ENCODE assay signal across 1 cellular context in the genomic region with DNA sequence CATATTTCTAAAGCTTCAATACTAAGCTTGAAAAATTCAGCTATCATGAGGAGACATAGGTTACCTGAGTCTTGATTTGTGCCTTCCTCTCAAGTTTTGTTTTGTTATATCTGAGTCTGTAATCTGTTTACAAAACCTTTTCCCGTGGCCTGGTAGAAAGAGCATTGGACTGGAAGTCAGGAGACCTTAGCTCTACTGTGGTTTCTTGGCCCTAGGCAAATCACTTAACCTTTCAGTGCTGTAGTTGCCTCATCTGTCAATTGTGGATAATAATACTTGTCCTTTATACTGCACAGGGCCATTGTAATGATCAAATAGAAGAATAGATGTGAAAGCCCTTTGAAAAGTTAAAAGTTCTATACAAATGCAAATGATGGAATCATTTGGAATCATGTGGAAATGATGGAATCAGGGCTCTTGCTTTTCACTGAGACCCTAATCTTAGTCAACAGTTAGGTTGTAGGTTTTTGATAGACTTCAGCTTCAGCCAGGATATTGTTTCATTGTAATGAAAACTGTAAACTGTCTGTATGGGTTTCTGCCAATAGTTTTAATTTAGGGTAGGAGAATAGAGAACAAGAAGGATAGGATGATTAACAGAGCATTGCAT.
TF ChIP-seq lines count a peak whose summit lies in the region.

No MANE protein-coding gene starts in this region.

TF ChIP-seq in WTC11, 78 proteins besides CTCF, POLR2A, EP300 and RAD21 (continued from another document):
- TF ChIP-seq, protein P1, sequence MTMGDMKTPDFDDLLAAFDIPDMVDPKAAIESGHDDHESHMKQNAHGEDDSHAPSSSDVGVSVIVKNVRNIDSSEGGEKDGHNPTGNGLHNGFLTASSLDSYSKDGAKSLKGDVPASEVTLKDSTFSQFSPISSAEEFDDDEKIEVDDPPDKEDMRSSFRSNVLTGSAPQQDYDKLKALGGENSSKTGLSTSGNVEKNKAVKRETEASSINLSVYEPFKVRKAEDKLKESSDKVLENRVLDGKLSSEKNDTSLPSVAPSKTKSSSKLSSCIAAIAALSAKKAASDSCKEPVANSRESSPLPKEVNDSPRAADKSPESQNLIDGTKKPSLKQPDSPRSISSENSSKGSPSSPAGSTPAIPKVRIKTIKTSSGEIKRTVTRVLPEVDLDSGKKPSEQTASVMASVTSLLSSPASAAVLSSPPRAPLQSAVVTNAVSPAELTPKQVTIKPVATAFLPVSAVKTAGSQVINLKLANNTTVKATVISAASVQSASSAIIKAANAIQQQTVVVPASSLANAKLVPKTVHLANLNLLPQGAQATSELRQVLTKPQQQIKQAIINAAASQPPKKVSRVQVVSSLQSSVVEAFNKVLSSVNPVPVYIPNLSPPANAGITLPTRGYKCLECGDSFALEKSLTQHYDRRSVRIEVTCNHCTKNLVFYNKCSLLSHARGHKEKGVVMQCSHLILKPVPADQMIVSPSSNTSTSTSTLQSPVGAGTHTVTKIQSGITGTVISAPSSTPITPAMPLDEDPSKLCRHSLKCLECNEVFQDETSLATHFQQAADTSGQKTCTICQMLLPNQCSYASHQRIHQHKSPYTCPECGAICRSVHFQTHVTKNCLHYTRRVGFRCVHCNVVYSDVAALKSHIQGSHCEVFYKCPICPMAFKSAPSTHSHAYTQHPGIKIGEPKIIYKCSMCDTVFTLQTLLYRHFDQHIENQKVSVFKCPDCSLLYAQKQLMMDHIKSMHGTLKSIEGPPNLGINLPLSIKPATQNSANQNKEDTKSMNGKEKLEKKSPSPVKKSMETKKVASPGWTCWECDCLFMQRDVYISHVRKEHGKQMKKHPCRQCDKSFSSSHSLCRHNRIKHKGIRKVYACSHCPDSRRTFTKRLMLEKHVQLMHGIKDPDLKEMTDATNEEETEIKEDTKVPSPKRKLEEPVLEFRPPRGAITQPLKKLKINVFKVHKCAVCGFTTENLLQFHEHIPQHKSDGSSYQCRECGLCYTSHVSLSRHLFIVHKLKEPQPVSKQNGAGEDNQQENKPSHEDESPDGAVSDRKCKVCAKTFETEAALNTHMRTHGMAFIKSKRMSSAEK (CRISPR knock-in tag; IDR thresholded peaks at IDR 0.05; ENCODE audit: borderline replicate concordance) = no peak
- TF ChIP-seq ZNF671 (CRISPR knock-in tag; IDR thresholded peaks at IDR 0.05) (no peak), ZBTB21 (CRISPR knock-in tag; IDR thresholded peaks at IDR 0.05; ENCODE audit: borderline replicate concordance) (no peak), JUN (CRISPR knock-in tag; IDR thresholded peaks at IDR 0.05) (no peak), TEAD4 (CRISPR knock-in tag; IDR thresholded peaks at IDR 0.05) (no peak), EMX1 (CRISPR knock-in tag; IDR thresholded peaks at IDR 0.05) (no peak), NFATC4 (CRISPR knock-in tag; IDR thresholded peaks at IDR 0.05) (no peak)
- TF ChIP-seq, protein P2, sequence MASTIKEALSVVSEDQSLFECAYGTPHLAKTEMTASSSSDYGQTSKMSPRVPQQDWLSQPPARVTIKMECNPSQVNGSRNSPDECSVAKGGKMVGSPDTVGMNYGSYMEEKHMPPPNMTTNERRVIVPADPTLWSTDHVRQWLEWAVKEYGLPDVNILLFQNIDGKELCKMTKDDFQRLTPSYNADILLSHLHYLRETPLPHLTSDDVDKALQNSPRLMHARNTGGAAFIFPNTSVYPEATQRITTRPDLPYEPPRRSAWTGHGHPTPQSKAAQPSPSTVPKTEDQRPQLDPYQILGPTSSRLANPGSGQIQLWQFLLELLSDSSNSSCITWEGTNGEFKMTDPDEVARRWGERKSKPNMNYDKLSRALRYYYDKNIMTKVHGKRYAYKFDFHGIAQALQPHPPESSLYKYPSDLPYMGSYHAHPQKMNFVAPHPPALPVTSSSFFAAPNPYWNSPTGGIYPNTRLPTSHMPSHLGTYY (CRISPR knock-in tag; IDR thresholded peaks at IDR 0.05) = no peak
- TF ChIP-seq, protein P3, sequence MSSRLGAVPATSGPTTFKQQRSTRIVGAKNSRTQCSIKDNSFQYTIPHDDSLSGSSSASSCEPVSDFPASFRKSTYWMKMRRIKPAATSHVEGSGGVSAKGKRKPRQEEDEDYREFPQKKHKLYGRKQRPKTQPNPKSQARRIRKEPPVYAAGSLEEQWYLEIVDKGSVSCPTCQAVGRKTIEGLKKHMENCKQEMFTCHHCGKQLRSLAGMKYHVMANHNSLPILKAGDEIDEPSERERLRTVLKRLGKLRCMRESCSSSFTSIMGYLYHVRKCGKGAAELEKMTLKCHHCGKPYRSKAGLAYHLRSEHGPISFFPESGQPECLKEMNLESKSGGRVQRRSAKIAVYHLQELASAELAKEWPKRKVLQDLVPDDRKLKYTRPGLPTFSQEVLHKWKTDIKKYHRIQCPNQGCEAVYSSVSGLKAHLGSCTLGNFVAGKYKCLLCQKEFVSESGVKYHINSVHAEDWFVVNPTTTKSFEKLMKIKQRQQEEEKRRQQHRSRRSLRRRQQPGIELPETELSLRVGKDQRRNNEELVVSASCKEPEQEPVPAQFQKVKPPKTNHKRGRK (CRISPR knock-in tag; IDR thresholded peaks at IDR 0.05; ENCODE audit: borderline replicate concordance) = no peak
- TF ChIP-seq, protein P4, sequence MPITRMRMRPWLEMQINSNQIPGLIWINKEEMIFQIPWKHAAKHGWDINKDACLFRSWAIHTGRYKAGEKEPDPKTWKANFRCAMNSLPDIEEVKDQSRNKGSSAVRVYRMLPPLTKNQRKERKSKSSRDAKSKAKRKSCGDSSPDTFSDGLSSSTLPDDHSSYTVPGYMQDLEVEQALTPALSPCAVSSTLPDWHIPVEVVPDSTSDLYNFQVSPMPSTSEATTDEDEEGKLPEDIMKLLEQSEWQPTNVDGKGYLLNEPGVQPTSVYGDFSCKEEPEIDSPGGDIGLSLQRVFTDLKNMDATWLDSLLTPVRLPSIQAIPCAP (CRISPR knock-in tag; IDR thresholded peaks at IDR 0.05) = no peak
- TF ChIP-seq, protein P5, sequence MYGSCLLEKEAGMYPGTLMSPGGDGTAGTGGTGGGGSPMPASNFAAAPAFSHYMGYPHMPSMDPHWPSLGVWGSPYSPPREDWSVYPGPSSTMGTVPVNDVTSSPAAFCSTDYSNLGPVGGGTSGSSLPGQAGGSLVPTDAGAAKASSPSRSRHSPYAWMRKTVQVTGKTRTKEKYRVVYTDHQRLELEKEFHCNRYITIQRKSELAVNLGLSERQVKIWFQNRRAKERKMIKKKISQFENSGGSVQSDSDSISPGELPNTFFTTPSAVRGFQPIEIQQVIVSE (CRISPR knock-in tag; IDR thresholded peaks at IDR 0.05; ENCODE audit: borderline replicate concordance) = no peak
